Comparison of ENCODE assay signal across 9 cellular contexts in the genomic region with DNA sequence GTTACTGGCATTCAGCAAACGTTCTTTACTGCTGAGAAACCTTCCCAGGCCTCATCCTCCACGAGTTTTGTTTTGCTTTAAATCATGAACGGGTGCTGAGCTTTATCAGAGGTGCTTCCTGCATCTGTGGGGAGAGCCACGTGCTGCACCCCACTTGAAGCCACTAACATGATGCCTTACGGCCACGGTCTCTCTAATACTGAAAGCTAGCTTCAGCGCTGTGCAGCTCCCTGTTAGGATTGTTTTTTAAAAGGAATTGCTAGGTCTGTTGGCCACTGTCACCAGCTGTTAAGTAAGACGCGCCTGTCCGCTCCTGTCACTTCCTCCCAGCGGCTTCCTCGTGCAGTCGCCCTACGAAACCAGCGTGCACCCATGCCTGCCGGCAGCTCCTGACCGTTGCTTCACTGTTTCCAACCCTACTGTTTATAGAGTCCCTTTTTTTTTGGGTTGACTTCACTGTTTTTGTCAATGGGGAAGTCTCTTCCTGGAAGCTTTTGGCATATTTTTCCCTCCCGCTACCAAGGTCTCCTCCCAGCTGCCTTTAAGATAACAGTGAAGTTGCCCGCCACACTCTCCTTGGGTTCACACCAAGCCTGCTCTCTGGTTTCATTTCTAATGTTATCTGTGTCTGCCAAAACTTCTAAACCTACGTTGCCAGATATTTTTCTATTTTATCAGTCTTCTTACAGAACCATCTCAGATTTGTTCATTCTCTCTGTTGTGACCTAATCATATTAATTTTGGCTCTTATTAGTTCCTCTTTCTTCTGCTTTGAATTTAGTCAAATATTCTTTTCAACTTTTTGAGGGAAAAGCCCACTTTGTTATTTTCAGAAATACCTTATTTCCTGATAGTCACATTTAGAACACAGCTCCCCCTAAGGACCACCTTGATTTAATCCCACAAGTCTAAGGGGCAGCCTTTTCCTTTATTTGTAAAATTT. TPM values are rescaled to one million over a fixed set of nuclear protein-coding genes. Genes with fewer than 3 reads are reported as not detected.
DNase-seq lines count a peak whose midpoint lies in the region; ATAC-seq lines count a peak whose summit lies in the region.
"Had no signal": no experiment of that assay in that cellular context is flagged by ENCODE, and none has a peak within 500 bp of the region (broad histone marks: within the 10 kb centered on the region; RNA-seq: fewer than 3 reads in every experiment).

No MANE protein-coding gene starts in this region.

- 23% methylated on average over 20 of the region's 20 CpGs for WGBS in thymus

- ATAC-seq in GM21390 (IDR thresholded peaks at IDR 0.05; ENCODE audit: unreplicated experiment): peak; percentile 33
- ATAC-seq in Right ventricle myocardium inferior: peak; percentile 49

- no peaks in the 10 kb centered on the region for H3K9me3 ChIP-seq in thymus (ENCODE audit: control insufficient read depth)

- DNase-seq in C1 segment of cervical spinal cord (lab: John Stamatoyannopoulos, UW) (peak in 8 of 14 donors; percentile 25 to 59 (median 40)), NOMO-1 treated with dmso at 0.1 percent for 144 hours (lab: John Stamatoyannopoulos, UW; ENCODE audit: unreplicated experiment) (peak; percentile 93), Right ventricle myocardium inferior (ENCODE audit: missing footprints) (peak; percentile 90), cerebellar cortex (ENCODE audit: low spot score) (no peak), NCI-H2227 treated with DMSO at 0.1 percent for 48 hours (lab: John Stamatoyannopoulos, UW) (no peak)
- no peak for DNase-seq in stimulated activated naive CD4-positive, alpha-beta T cell treated with Interleukin-2 at 50 U/mL for 16 hours (lab: John Stamatoyannopoulos, UW)

- intact Hi-C loops in Right ventricle myocardium inferior (cut with DNase I): no loop called here

- H3K27me3 ChIP-seq in thymus (ENCODE audit: control insufficient read depth, insufficient read depth): no peaks in the 10 kb centered on the region

- peak overlapping the region; percentile 56 for H3K27ac ChIP-seq in thymus (ENCODE audit: low read depth)
- H3K27ac ChIP-seq: VCaP had no signal

- H3K4me3 ChIP-seq in thymus (ENCODE audit: low read length): no peak overlapping the region

- H3K4me1 ChIP-seq in thymus (ENCODE audit: control insufficient read depth, insufficient read depth, low read length): no peaks in the 10 kb centered on the region

- peaks cover 10% of the 10 kb centered on the region for H3K36me3 ChIP-seq in thymus (ENCODE audit: control insufficient read depth, insufficient read depth)

RNA-seq across cellular contexts. Expression of a gene that starts 20.2 kb away (rescaled TPM):
- 13.4 TPM for total RNA-seq in Right ventricle myocardium inferior
- 50.5 TPM for polyA plus RNA-seq in thymus

RNA-seq across cellular contexts. Expression of a gene that starts 58.3 kb away (rescaled TPM):
- total RNA-seq in Right ventricle myocardium inferior: not detected
- polyA plus RNA-seq in thymus: 14.9 TPM

Comparison
In these comparisons a context has a peak if more than half of its experiments do, and no peak if none do; other contexts are left out.
1. DNase-seq: peak in C1 segment of cervical spinal cord (8 of 14), NOMO-1 treated with dmso at 0.1 percent for 144 hours (single experiment) and Right ventricle myocardium inferior (single experiment); none in cerebellar cortex (single experiment), stimulated activated naive CD4-positive, alpha-beta T cell treated with Interleukin-2 at 50 U/mL for 16 hours (single experiment) and NCI-H2227 treated with DMSO at 0.1 percent for 48 hours (single experiment).